8 cellular contexts compared by ENCODE assay signal in the genomic region with DNA sequence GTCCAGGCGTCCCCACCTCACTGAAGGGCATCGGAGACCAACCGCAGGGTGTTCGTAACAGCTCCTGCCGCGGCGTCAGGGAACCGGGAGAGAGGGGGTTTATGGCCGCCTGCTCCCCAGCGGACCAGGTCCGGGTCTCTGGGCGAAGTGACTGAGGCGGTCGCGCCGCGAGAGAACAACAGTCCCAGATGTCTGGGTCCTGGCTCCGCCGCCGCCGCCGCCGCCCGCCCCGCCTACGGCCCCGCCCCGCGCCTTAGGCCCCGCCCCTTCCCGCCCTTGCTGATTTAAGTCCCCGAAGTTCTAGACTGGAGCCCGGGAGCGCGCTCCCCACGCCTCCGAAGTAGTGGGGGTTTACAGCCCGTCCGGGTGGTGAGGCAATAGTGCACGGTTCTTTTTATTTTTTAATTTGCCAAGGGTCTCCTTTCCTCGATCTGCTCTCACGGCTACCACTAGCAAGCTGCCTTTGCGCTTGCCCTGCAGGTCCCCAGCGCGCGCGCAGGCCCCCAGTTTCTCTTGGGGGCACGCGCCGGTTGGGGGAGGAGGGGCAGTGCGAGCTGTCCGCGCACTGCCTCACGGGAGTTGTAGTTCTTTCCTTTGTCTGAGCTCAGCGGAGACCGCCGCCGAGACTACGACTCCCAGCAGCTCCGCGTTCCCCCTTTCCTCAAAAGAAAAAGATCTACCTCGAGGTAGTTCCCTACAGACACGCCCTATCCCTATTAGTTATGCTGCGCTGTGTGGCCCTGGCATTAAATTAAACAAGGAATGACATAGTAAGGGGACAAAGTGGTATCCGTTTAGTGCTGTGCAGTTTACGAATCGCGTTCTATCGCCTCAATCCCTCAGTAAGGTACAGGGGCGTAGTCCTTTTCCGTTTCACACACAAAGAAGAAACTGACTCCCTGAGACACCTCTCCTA. TPM values are rescaled to one million over a fixed set of nuclear protein-coding genes. Genes with fewer than 3 reads are reported as not detected.
DNase-seq lines count a peak whose midpoint lies in the region; ATAC-seq and TF ChIP-seq lines count a peak whose summit lies in the region.

PGM2L1 (minus strand) TSS at position 190 of the 916 bp plus-strand sequence. CDS start 272 bp downstream, outside the sequence.

- H3K27ac ChIP-seq in angular gyrus (ENCODE audit: low read depth, low read length) = peak within 1 kb of the TSS; percentile 50

- no peaks in the 10 kb centered on the region for H3K36me3 Mint-ChIP-seq in T-helper 1 cell treated with Interleukin-12 subunit alpha and Interleukin-12 subunit beta and Interleukin-4 antibody, amounts not matched to agents 30 μg/mL and 1 μg/mL, for 36 hours (ENCODE audit: low read depth)
- no peaks in the 10 kb centered on the region for H3K36me3 Mint-ChIP-seq in progenitor cell of endocrine pancreas (ENCODE audit: insufficient read depth)

- no peaks in the 10 kb centered on the region for H3K9me3 Mint-ChIP-seq in T-helper 1 cell treated with Interleukin-12 subunit alpha and Interleukin-12 subunit beta and Interleukin-4 antibody, amounts not matched to agents 30 μg/mL and 1 μg/mL, for 36 hours
- H3K9me3 Mint-ChIP-seq in progenitor cell of endocrine pancreas (ENCODE audit: low read depth) = no peaks in the 10 kb centered on the region

- peak within 1 kb of the TSS; percentile 97 for H3K27ac Mint-ChIP-seq in T-helper 1 cell treated with Interleukin-12 subunit alpha and Interleukin-12 subunit beta and Interleukin-4 antibody, amounts not matched to agents 30 μg/mL and 1 μg/mL, for 36 hours
- H3K27ac Mint-ChIP-seq in progenitor cell of endocrine pancreas = peak within 1 kb of the TSS; percentile 99

- peak within 1 kb of the TSS; percentile 98 for H3K4me3 Mint-ChIP-seq in T-helper 1 cell treated with Interleukin-12 subunit alpha and Interleukin-12 subunit beta and Interleukin-4 antibody, amounts not matched to agents 30 μg/mL and 1 μg/mL, for 36 hours
- H3K4me3 Mint-ChIP-seq in progenitor cell of endocrine pancreas (ENCODE audit: low read depth) = peak within 1 kb of the TSS; percentile 99

- no peaks in the 10 kb centered on the region for H3K27me3 Mint-ChIP-seq in T-helper 1 cell treated with Interleukin-12 subunit alpha and Interleukin-12 subunit beta and Interleukin-4 antibody, amounts not matched to agents 30 μg/mL and 1 μg/mL, for 36 hours (ENCODE audit: low read depth)
- H3K27me3 Mint-ChIP-seq in progenitor cell of endocrine pancreas = no peaks in the 10 kb centered on the region

- peak; percentile 92 for DNase-seq in NCI-H1694 (lab: John Stamatoyannopoulos, UW)
- peak; percentile 95 for DNase-seq in left ventricle myocardium superior
- DNase-seq in progenitor cell of endocrine pancreas (ENCODE audit: low spot score, unreplicated experiment) = peak; percentile 85
- DNase-seq in ureter (ENCODE audit: low spot score) = peak; percentile 95

- peaks cover 15% of the 10 kb centered on the region for H3K4me1 Mint-ChIP-seq in T-helper 1 cell treated with Interleukin-12 subunit alpha and Interleukin-12 subunit beta and Interleukin-4 antibody, amounts not matched to agents 30 μg/mL and 1 μg/mL, for 36 hours (ENCODE audit: low read depth)
- H3K4me1 Mint-ChIP-seq in progenitor cell of endocrine pancreas (ENCODE audit: low read depth) = peaks cover 7% of the 10 kb centered on the region

- intact Hi-C loops in left ventricle myocardium superior (cut with micrococcal nuclease) = no loop called here

- peak; percentile 96 for ATAC-seq in GM18498 (IDR thresholded peaks at IDR 0.05; ENCODE audit: unreplicated experiment)
- peak; percentile 95 for ATAC-seq in HG02885 (IDR thresholded peaks at IDR 0.05; ENCODE audit: poor library complexity, unreplicated experiment)
- ATAC-seq in left ventricle myocardium superior = peak; percentile 99

- TF ChIP-seq CTCF in progenitor cell of endocrine pancreas (IDR thresholded peaks at IDR 0.05; ENCODE audit: unreplicated experiment) = no peak

RNA-seq across cellular contexts. Expression of gene PGM2L1, which starts in this region (rescaled TPM):
- total RNA-seq in left ventricle myocardium superior (1.7 TPM), progenitor cell of endocrine pancreas (17.2 and 20.5 TPM in 2 replicates), ureter (6.4 TPM)

Comparison
In these comparisons a context has a peak if more than half of its experiments do, and no peak if none do; other contexts are left out.
1. Peak in every context shown above with its lines: DNase-seq, ATAC-seq and H3K27ac ChIP-seq.